9 cellular contexts compared by ENCODE assay signal in genomic region chr3:118863731-118864322, GRCh38.
A peak's percentile ranks its signal among the peaks of the same experiment; 100 is the strongest.
DNase-seq lines count a peak whose midpoint lies in the region; ATAC-seq and TF ChIP-seq lines count a peak whose summit lies in the region.
"Had no signal": no experiment of that assay in that cellular context is flagged by ENCODE, and none has a peak within 500 bp of the region (broad histone marks: within the 10 kb centered on the region; RNA-seq: fewer than 3 reads in every experiment).

No MANE protein-coding gene starts in this region.

- ATAC-seq in GM21447 (IDR thresholded peaks at IDR 0.05; ENCODE audit: unreplicated experiment) = peak; percentile 70
- ATAC-seq in IMR-90 (ENCODE audit: low read depth) = 0 out of 2 replicates have a peak, but pooled peaks have one; percentile 32
- ATAC-seq in left cardiac atrium = no peak

- no peak overlapping the region for H3K23ac ChIP-seq in IMR-90 (ENCODE audit: low read depth, low read length)

- H3K56ac ChIP-seq in IMR-90 (ENCODE audit: extremely low read depth, insufficient read depth, low read length) = no peak overlapping the region

- no peak overlapping the region for H3K27ac ChIP-seq in IMR-90 (ENCODE audit: insufficient read depth, low read length)
- no peak overlapping the region for H3K27ac ChIP-seq in uterus

- H3K4me2 ChIP-seq in IMR-90 (ENCODE audit: low read depth, low read length) = no peak overlapping the region

- H3K36me3 ChIP-seq in IMR-90 (ENCODE audit: control insufficient read depth, insufficient read depth, low read length) = no peaks in the 10 kb centered on the region
- no peaks in the 10 kb centered on the region for H3K36me3 ChIP-seq in uterus

- H2BK120ac ChIP-seq in IMR-90 (ENCODE audit: low read depth, low read length) = no peak overlapping the region

- H3K27me3 ChIP-seq in IMR-90 (ENCODE audit: control insufficient read depth, insufficient read depth, low read length) = no peaks in the 10 kb centered on the region
- no peaks in the 10 kb centered on the region for H3K27me3 ChIP-seq in uterus

- in situ Hi-C loops in IMR-90 (cut with MboI; ENCODE audit: low sequenced_read_pairs) = no loop called here

- no peak overlapping the region for H2BK20ac ChIP-seq in IMR-90 (ENCODE audit: low read depth, low read length)

- H4K91ac ChIP-seq in IMR-90 (ENCODE audit: insufficient read depth, low read depth, low read length) = no peak overlapping the region

- DNase-seq in GM12865 (ENCODE audit: low read depth) = peak; percentile 35
- DNase-seq in IMR-90 = no peak
- DNase-seq in epithelial cell of esophagus (ENCODE audit: low read depth) = peak; percentile 39
- no peak for DNase-seq in DMS79 treated with DMSO at 0.1 percent for 48 hours (lab: John Stamatoyannopoulos, UW)
- no peak for DNase-seq in left cardiac atrium
- DNase-seq in uterus = no peak
- no peak for DNase-seq in ureter (ENCODE audit: low spot score)
- DNase-seq: HCEC 1CT had no signal

- no peak overlapping the region for H2BK15ac ChIP-seq in IMR-90 (ENCODE audit: low read depth, low read length)

- H3K4ac ChIP-seq in IMR-90 (ENCODE audit: low read depth, low read length) = no peak overlapping the region

- H3K79me1 ChIP-seq in IMR-90 (ENCODE audit: low read depth in 1 of 2, low read length in 2 of 2) = no peaks in the 10 kb centered on the region

- H4K20me1 ChIP-seq in IMR-90 (ENCODE audit: insufficient read depth, low read length) = no peaks in the 10 kb centered on the region

- no peaks in the 10 kb centered on the region for H3K9me1 ChIP-seq in IMR-90 (ENCODE audit: insufficient read depth, low read length)

- TF ChIP-seq RAD21 in IMR-90 (IDR thresholded peaks at IDR 0.05; ENCODE audit: low read length) = no peak

- H3K4me1 ChIP-seq in IMR-90 (ENCODE audit: control insufficient read depth, insufficient read depth, low read length) = no peaks in the 10 kb centered on the region
- no peaks in the 10 kb centered on the region for H3K4me1 ChIP-seq in uterus

- POLR2A ChIA-PET in IMR-90 (lab: Charles Lee; ENCODE audit: unreplicated experiment) = no interaction called here

- no peak overlapping the region for H4K8ac ChIP-seq in IMR-90 (ENCODE audit: low read depth in 2 of 2, low read length in 2 of 2)

- BruUV-seq in IMR-90 (replicated peaks; lab: Mats Ljungman, UMichigan) = no TSS peak

- no peaks in the 10 kb centered on the region for H3K9me3 ChIP-seq in IMR-90 (ENCODE audit: control insufficient read depth, insufficient read depth, low read length)
- no peaks in the 10 kb centered on the region for H3K9me3 ChIP-seq in uterus

- no peak overlapping the region for H2AFZ ChIP-seq in IMR-90 (replicated peaks; ENCODE audit: low read length, poor library complexity)

- TF ChIP-seq POLR2A in IMR-90 (IDR thresholded peaks at IDR 0.05; ENCODE audit: low read depth, low read length) (no peak), uterus (IDR thresholded peaks at IDR 0.05) (no peak)

- no peak overlapping the region for H3K14ac ChIP-seq in IMR-90 (replicated peaks; ENCODE audit: low read depth, low read length)

- no peak overlapping the region for H3K18ac ChIP-seq in IMR-90 (ENCODE audit: low read depth, low read length)

- no peak overlapping the region for H3K9ac ChIP-seq in IMR-90 (ENCODE audit: low read depth, low read length)

- CTCF ChIA-PET in IMR-90 (lab: Yijun Ruan, JAX) = no interaction called here

- no CpG with 5 or more reads among the region's 1 CpG for WGBS in IMR-90 (ENCODE audit: extremely low coverage in 2 of 2, insufficient read length in 1 of 2), 2 experiments

- peak; percentile 45 for TF ChIP-seq CTCF in GM12865 (IDR thresholded peaks at IDR 0.05; ENCODE audit: insufficient read depth, low read depth, low read length, missing control alignments)
- TF ChIP-seq CTCF in IMR-90 (conservative IDR thresholded peaks at IDR 0.05; ENCODE audit: low read depth, low read length) = no peak
- TF ChIP-seq CTCF in epithelial cell of esophagus (IDR thresholded peaks at IDR 0.05; ENCODE audit: insufficient read depth, low read depth, low read length, missing control alignments) = peak; percentile 44
- no peak for TF ChIP-seq CTCF in uterus (IDR thresholded peaks at IDR 0.05)

- intact Hi-C loops in IMR-90 (cut with micrococcal nuclease) = no loop called here
- intact Hi-C loops in left cardiac atrium (cut with DNase I) = no loop called here
- intact Hi-C loops in uterus (cut with DNase I; ENCODE audit: low total_unique reads) = no loop called here

- H2BK5ac ChIP-seq in IMR-90 (ENCODE audit: low read depth, low read length, poor library complexity, severe bottlenecking) = no peak overlapping the region

- H2AK9ac ChIP-seq in IMR-90 (replicated peaks; ENCODE audit: low read depth, low read length, poor library complexity) = no peak overlapping the region

- no peak overlapping the region for H2AK5ac ChIP-seq in IMR-90 (ENCODE audit: low read depth, low read length)

- H4K5ac ChIP-seq in IMR-90 (ENCODE audit: low read depth, low read length) = no peak overlapping the region

- H3K4me3 ChIP-seq in GM12865 (ENCODE audit: low read depth, low read length) (no peak overlapping the region), IMR-90 (ENCODE audit: insufficient read depth, low read depth, low read length) (no peak overlapping the region), epithelial cell of esophagus (ENCODE audit: low read length) (no peak overlapping the region), uterus (no peak overlapping the region)

- dilution Hi-C loops in IMR-90 (cut with HindIII; ENCODE audit: low sequenced_read_pairs, unreplicated experiment) = no loop called here

TF ChIP-seq in IMR-90, 13 proteins besides CTCF, POLR2A, EP300 and RAD21:
- no peak for TF ChIP-seq SMC3 (IDR thresholded peaks at IDR 0.05; ENCODE audit: low read depth, low read length)
- no peak for TF ChIP-seq ELK1 (IDR thresholded peaks at IDR 0.05; ENCODE audit: borderline replicate concordance, low read depth, low read length)
- no peak for TF ChIP-seq FOS (IDR thresholded peaks at IDR 0.05; ENCODE audit: low read depth, low read length)
- TF ChIP-seq NFE2L2 (IDR thresholded peaks at IDR 0.05; ENCODE audit: low read depth, low read length) = no peak
- no peak for TF ChIP-seq CHD1 (IDR thresholded peaks at IDR 0.05; ENCODE audit: low read depth, low read length)
- TF ChIP-seq USF2 (IDR thresholded peaks at IDR 0.05; ENCODE audit: low read depth, low read length) = no peak
- TF ChIP-seq RFX5 (IDR thresholded peaks at IDR 0.05; ENCODE audit: low read depth, low read length) = no peak
- no peak for TF ChIP-seq BHLHE40 (IDR thresholded peaks at IDR 0.05; ENCODE audit: low read depth, low read length)
- TF ChIP-seq CEBPB (IDR thresholded peaks at IDR 0.05; ENCODE audit: low read depth, low read length) = no peak
- no peak for TF ChIP-seq RCOR1 (IDR thresholded peaks at IDR 0.05; ENCODE audit: insufficient replicate concordance, low read length)
- no peak for TF ChIP-seq MAZ (IDR thresholded peaks at IDR 0.05; ENCODE audit: borderline replicate concordance, low read depth, low read length)
- no peak for TF ChIP-seq MAFK (IDR thresholded peaks at IDR 0.05; ENCODE audit: low read depth, low read length)
- TF ChIP-seq MXI1 (IDR thresholded peaks at IDR 0.05; ENCODE audit: borderline replicate concordance, low read depth, low read length) = no peak

Comparison
In these comparisons a context has a peak if more than half of its experiments do, and no peak if none do; other contexts are left out.
1. DNase-seq: peak in GM12865 (single experiment) and epithelial cell of esophagus (single experiment); none in IMR-90 (single experiment), DMS79 treated with DMSO at 0.1 percent for 48 hours (single experiment), left cardiac atrium (single experiment), uterus (0 of 2) and ureter (single experiment).
2. CTCF ChIP-seq: peak in GM12865 (single experiment) and epithelial cell of esophagus (single experiment); none in IMR-90 (single experiment) and uterus (0 of 4).
3. ATAC-seq: peak in GM21447 (single experiment) and IMR-90 (single experiment); none in left cardiac atrium (0 of 2).